Comparison of ENCODE assay signal across 10 cellular contexts in genomic region chr2:233081731-233082221, GRCh38. TPM values are rescaled to one million over a fixed set of nuclear protein-coding genes. Genes with fewer than 3 reads are reported as not detected.
DNase-seq lines count a peak whose midpoint lies in the region; ATAC-seq lines count a peak whose summit lies in the region.
"Had no signal": no experiment of that assay in that cellular context is flagged by ENCODE, and none has a peak within 500 bp of the region (broad histone marks: within the 10 kb centered on the region; RNA-seq: fewer than 3 reads in every experiment).

No MANE protein-coding gene starts in this region.

- H3K36me3 Mint-ChIP-seq in activated T-cell treated with anti-CD3 and anti-CD28 coated beads, Interleukin-2, amount 50 U/mL, for 4 hours (ENCODE audit: insufficient read depth), result peaks cover 18% of the 10 kb centered on the region
- peaks cover 37% of the 10 kb centered on the region for H3K36me3 Mint-ChIP-seq in central memory CD8-positive, alpha-beta T cell (ENCODE audit: insufficient read depth)

- no peaks in the 10 kb centered on the region for H3K9me3 Mint-ChIP-seq in activated T-cell treated with anti-CD3 and anti-CD28 coated beads, Interleukin-2, amount 50 U/mL, for 4 hours
- no peaks in the 10 kb centered on the region for H3K9me3 Mint-ChIP-seq in central memory CD8-positive, alpha-beta T cell

- no peak for DNase-seq in activated T-cell treated with anti-CD3 and anti-CD28 coated beads, Interleukin-2, amount 50 U/mL, for 4 hours
- no peak for DNase-seq in activated T-cell treated with anti-CD3 and anti-CD28 coated beads for 4 hours
- DNase-seq in central memory CD8-positive, alpha-beta T cell (ENCODE audit: low spot score in 2 of 2), result no peak
- no peak for DNase-seq in substantia nigra (lab: John Stamatoyannopoulos, UW)
- no peak for DNase-seq in NCI-H1694 treated with DMSO at 0.1 percent for 48 hours (lab: John Stamatoyannopoulos, UW)
- no peak for DNase-seq in SKM-1 (lab: John Stamatoyannopoulos, UW; ENCODE audit: unreplicated experiment)
- no peak for DNase-seq in stimulated activated CD4-positive, alpha-beta T cell treated with anti-CD3 and anti-CD28 coated beads, Interleukin-1b, Interleukin-23, amount 100 ng/mL, for 48 hours
- DNase-seq: activated CD4-positive, CD25-positive, alpha-beta regulatory T cell treated with anti-CD3 and anti-CD28 coated beads, Interleukin-2, amount 50 U/mL, for 72 hours had no signal

- no peak for ATAC-seq in activated T-cell treated with anti-CD3 and anti-CD28 coated beads, Interleukin-2, amount 50 U/mL, for 4 hours
- ATAC-seq in HG03159 (IDR thresholded peaks at IDR 0.05; ENCODE audit: unreplicated experiment), result peak; percentile 0
- no peak for ATAC-seq in central memory CD8-positive, alpha-beta T cell (replicated peaks; ENCODE audit: extremely low read depth, poor library complexity, severe bottlenecking)

- H3K27me3 Mint-ChIP-seq in activated T-cell treated with anti-CD3 and anti-CD28 coated beads, Interleukin-2, amount 50 U/mL, for 4 hours (ENCODE audit: low read depth), result no peaks in the 10 kb centered on the region
- H3K27me3 Mint-ChIP-seq in central memory CD8-positive, alpha-beta T cell, result no peaks in the 10 kb centered on the region

- peaks cover 90% of the 10 kb centered on the region for H3K4me1 Mint-ChIP-seq in activated T-cell treated with anti-CD3 and anti-CD28 coated beads, Interleukin-2, amount 50 U/mL, for 4 hours (ENCODE audit: low read depth)
- peaks cover 86% of the 10 kb centered on the region for H3K4me1 Mint-ChIP-seq in central memory CD8-positive, alpha-beta T cell

- H3K27ac ChIP-seq in substantia nigra (ENCODE audit: low read depth, low read length, poor library complexity, severe bottlenecking), result peak overlapping the region; percentile 18

- H3K27ac Mint-ChIP-seq in central memory CD8-positive, alpha-beta T cell (ENCODE audit: low read depth), result peak overlapping the region; percentile 93

- peak overlapping the region; percentile 72 for H3K4me3 Mint-ChIP-seq in activated T-cell treated with anti-CD3 and anti-CD28 coated beads, Interleukin-2, amount 50 U/mL, for 4 hours
- H3K4me3 Mint-ChIP-seq in central memory CD8-positive, alpha-beta T cell, result peak overlapping the region; percentile 81

RNA-seq across cellular contexts. Expression of gene INPP5D, which starts 21.6 kb away (rescaled TPM):
- 10 to 100 TPM; 31.2 to 35.5 (median 31.7) TPM for total RNA-seq in activated T-cell treated with anti-CD3 and anti-CD28 coated beads, Interleukin-2, amount 50 U/mL, for 4 hours

RNA-seq across cellular contexts. Expression of gene NEU2, which starts 49.3 kb away (rescaled TPM):
- total RNA-seq in activated T-cell treated with anti-CD3 and anti-CD28 coated beads, Interleukin-2, amount 50 U/mL, for 4 hours, result not detected
- total RNA-seq: NCI-H460 had no signal
